Comparison of ENCODE assay signal across 8 cellular contexts in the genomic region with DNA sequence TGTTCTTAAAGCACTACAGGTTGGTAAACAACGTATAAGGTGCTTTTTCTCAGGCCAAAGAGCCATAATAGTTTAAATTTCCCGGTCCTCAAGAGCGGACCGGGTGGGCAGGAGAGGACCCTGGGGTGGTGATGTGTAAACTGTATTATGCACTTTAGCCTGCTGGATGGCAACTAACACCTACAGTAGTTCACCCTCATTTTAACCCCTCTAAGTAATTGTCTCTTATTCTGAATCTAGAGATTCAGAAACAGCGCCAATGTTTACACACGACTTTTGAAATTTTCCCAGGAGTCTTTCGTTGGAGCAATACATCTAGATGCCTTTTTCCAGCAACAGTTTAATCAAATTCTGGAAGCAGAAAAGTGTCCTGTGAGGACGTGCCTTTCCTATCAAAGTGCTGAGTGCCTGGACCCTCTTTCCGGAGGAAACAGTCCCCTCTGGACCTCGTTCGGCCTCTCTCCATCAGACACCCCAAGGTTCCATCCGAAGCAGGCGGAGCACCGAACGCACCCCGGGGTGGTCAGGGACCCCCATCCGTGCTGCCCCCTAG. TPM values are rescaled to one million over a fixed set of nuclear protein-coding genes. Genes with fewer than 3 reads are reported as not detected.
A peak's percentile ranks its signal among the peaks of the same experiment; 100 is the strongest.
DNase-seq lines count a peak whose midpoint lies in the region; ATAC-seq and TF ChIP-seq lines count a peak whose summit lies in the region.

No MANE protein-coding gene starts in this region.

- peaks cover 17% of the 10 kb centered on the region for H3K4me1 Mint-ChIP-seq in CD8-positive, alpha-beta T cell (ENCODE audit: low read depth)
- peaks cover 37% of the 10 kb centered on the region for H3K4me1 Mint-ChIP-seq in endodermal cell

- no peaks in the 10 kb centered on the region for H3F3A ChIP-seq in MM.1S (ENCODE audit: insufficient read depth, low read length)

- H3K36me3 ChIP-seq in CD8-positive, alpha-beta T cell (ENCODE audit: insufficient read depth, low read length) = no peaks in the 10 kb centered on the region
- H3K36me3 ChIP-seq in MM.1S (replicated peaks; ENCODE audit: insufficient read depth, low read length) (no peaks in the 10 kb centered on the region), endodermal cell (ENCODE audit: control insufficient read depth, insufficient read depth, low read length) (peaks cover 4% of the 10 kb centered on the region), neutrophil (no peaks in the 10 kb centered on the region)

- H2AFZ ChIP-seq in MM.1S (ENCODE audit: low read length) = peak overlapping the region; percentile 91

- no peaks in the 10 kb centered on the region for H3K36me3 Mint-ChIP-seq in CD8-positive, alpha-beta T cell
- H3K36me3 Mint-ChIP-seq in endodermal cell (ENCODE audit: low read depth) = peaks cover 9% of the 10 kb centered on the region

- intact Hi-C loops in CD8-positive, alpha-beta T cell (cut with DNase I, micrococcal nuclease) = no loop called here

- H3K27me3 ChIP-seq in CD8-positive, alpha-beta T cell (ENCODE audit: insufficient read depth, low read length) = peaks cover 3% of the 10 kb centered on the region
- 0 out of 2 replicates have a peak, but pooled peaks cover 12% of the 10 kb centered on the region for H3K27me3 ChIP-seq in MM.1S (replicated peaks; ENCODE audit: insufficient read depth, low read length)
- H3K27me3 ChIP-seq in endodermal cell (ENCODE audit: control insufficient read depth, insufficient read depth, low read length, poor library complexity, severe bottlenecking) = peaks cover 13% of the 10 kb centered on the region
- peaks cover 35% of the 10 kb centered on the region for H3K27me3 ChIP-seq in neutrophil

- no peaks in the 10 kb centered on the region for H4K20me1 ChIP-seq in MM.1S (ENCODE audit: insufficient read depth, low read length)

- H3K9ac ChIP-seq in MM.1S (ENCODE audit: low read length) (peak overlapping the region; percentile 48; the same call in 1 of the 2 replicates), endodermal cell (ENCODE audit: extremely low read depth, low read length, poor library complexity, severe bottlenecking) (peak overlapping the region; percentile 92)

- 2 to 12% methylated on average over 11 to 17 of the region's 17 CpGs for WGBS in endodermal cell (ENCODE audit: insufficient coverage in 1 of 2, insufficient read length in 1 of 2), 2 experiments

- H3K9me2 ChIP-seq in MM.1S (replicated peaks; ENCODE audit: insufficient read depth, low read length) = no peaks in the 10 kb centered on the region

- TF ChIP-seq CTCF in CD8-positive, alpha-beta T cell (IDR thresholded peaks at IDR 0.05) = no peak
- TF ChIP-seq CTCF in MM.1S (IDR thresholded peaks at IDR 0.05; ENCODE audit: low read length) (no peak), endodermal cell (conservative IDR thresholded peaks at IDR 0.05) (peak; percentile 21), neutrophil (IDR thresholded peaks at IDR 0.05) (no peak)

- peak overlapping the region; percentile 71 for H3K4me3 Mint-ChIP-seq in CD8-positive, alpha-beta T cell
- H3K4me3 Mint-ChIP-seq in endodermal cell = peak overlapping the region; percentile 95

- H3K9me3 ChIP-seq in CD8-positive, alpha-beta T cell (ENCODE audit: low read length) = no peaks in the 10 kb centered on the region
- H3K9me3 ChIP-seq in MM.1S (replicated peaks; ENCODE audit: insufficient read depth, low read length) = no peaks in the 10 kb centered on the region
- no peaks in the 10 kb centered on the region for H3K9me3 ChIP-seq in endodermal cell (ENCODE audit: control insufficient read depth, low read length)
- H3K9me3 ChIP-seq in neutrophil = no peaks in the 10 kb centered on the region

- no peak for ATAC-seq in CD8-positive, alpha-beta T cell
- ATAC-seq in GM18870 (IDR thresholded peaks at IDR 0.05; ENCODE audit: unreplicated experiment) = no peak
- no peak for ATAC-seq in HG03139 (IDR thresholded peaks at IDR 0.05; ENCODE audit: unreplicated experiment)
- no peak for ATAC-seq in GM21390 (IDR thresholded peaks at IDR 0.05; ENCODE audit: unreplicated experiment)

- peaks cover 39% of the 10 kb centered on the region for H3K27me3 Mint-ChIP-seq in CD8-positive, alpha-beta T cell (ENCODE audit: low read depth)
- H3K27me3 Mint-ChIP-seq in endodermal cell (ENCODE audit: insufficient read depth) = peaks cover 4% of the 10 kb centered on the region

- H3K27ac Mint-ChIP-seq in CD8-positive, alpha-beta T cell = no peak overlapping the region
- peak overlapping the region; percentile 98 for H3K27ac Mint-ChIP-seq in endodermal cell

- peaks cover 5% of the 10 kb centered on the region; the same call in 1 of the 2 replicates for H3K79me2 ChIP-seq in MM.1S (ENCODE audit: low read length)

- peaks cover 5% of the 10 kb centered on the region for H3K4me1 ChIP-seq in CD8-positive, alpha-beta T cell (ENCODE audit: insufficient read depth, low read length)
- H3K4me1 ChIP-seq in MM.1S (ENCODE audit: low read length) = no peaks in the 10 kb centered on the region
- no peaks in the 10 kb centered on the region for H3K4me1 ChIP-seq in endodermal cell (ENCODE audit: control insufficient read depth, insufficient read depth, low read length)
- peaks cover 21 to 32% of the 10 kb centered on the region in 2 experiments for H3K4me1 ChIP-seq in neutrophil (ENCODE audit: control insufficient read depth in 1 of 2, insufficient read depth in 1 of 2, low read depth in 1 of 2, low read length in 1 of 2)

- no peak for DNase-seq in CD8-positive, alpha-beta T cell
- DNase-seq in MM.1S (no peak), endodermal cell (no peak), NCI-H1417 treated with DMSO at 0.1 percent for 48 hours (lab: John Stamatoyannopoulos, UW) (no peak)

- POLR2A ChIA-PET in CD8-positive, alpha-beta T cell (lab: Charles Lee) = no interaction called here

- no peaks in the 10 kb centered on the region for H3K9me3 Mint-ChIP-seq in CD8-positive, alpha-beta T cell
- no peaks in the 10 kb centered on the region for H3K9me3 Mint-ChIP-seq in endodermal cell

- H3K27ac ChIP-seq in CD8-positive, alpha-beta T cell (ENCODE audit: low read depth, low read length) = no peak overlapping the region
- H3K27ac ChIP-seq in MM.1S (ENCODE audit: low read length) (no peak overlapping the region), endodermal cell (ENCODE audit: low read depth, low read length) (no peak overlapping the region), neutrophil (no peak overlapping the region)

- peak overlapping the region; percentile 99 for H3K4me2 ChIP-seq in MM.1S (ENCODE audit: low read depth, low read length)

- CTCF ChIA-PET in CD8-positive, alpha-beta T cell (lab: Charles Lee) = no interaction called here

- H3K4me3 ChIP-seq in CD8-positive, alpha-beta T cell (ENCODE audit: low read depth, low read length) = peak overlapping the region; percentile 43
- H3K4me3 ChIP-seq in MM.1S (ENCODE audit: low read length) (peak overlapping the region; percentile 93), endodermal cell (ENCODE audit: low read length) (peak overlapping the region; percentile 85), neutrophil (ENCODE audit: low read depth in 1 of 2, low read length in 1 of 2) (peak overlapping the region; percentile 67 to 79)

RNA-seq across cellular contexts. Expression of gene OCLN, which starts 0.7 kb away (rescaled TPM):
- total RNA-seq in CD8-positive, alpha-beta T cell = 1 to 10 TPM; 2.7 to 2.9 TPM
- 100 to 1,000 TPM; 117 to 124 TPM for total RNA-seq in endodermal cell
- 22.9 TPM for polyA plus RNA-seq in endodermal cell (2013, experiment 1 of 2)
- 22.1 TPM for polyA plus RNA-seq in endodermal cell (2013, experiment 2 of 2)

Comparison
In these comparisons a context has a peak if more than half of its experiments do, and no peak if none do; other contexts are left out.
1. H3K4me3 ChIP-seq: peak in every context shown above with its lines; median percentile 93 in MM.1S; 85 in endodermal cell; 73 in neutrophil; 43 in CD8-positive, alpha-beta T cell.
2. RNA of gene OCLN, which starts 0.7 kb away (total RNA-seq): 117 to 124 TPM in endodermal cell; 2.7 to 2.9 TPM in CD8-positive, alpha-beta T cell; every median in the first group is over 10 times any median in the second.